13 cellular contexts compared by ENCODE assay signal in genomic region chr22:36406139-36406538, GRCh38. TPM values are rescaled to one million over a fixed set of nuclear protein-coding genes. Genes with fewer than 3 reads are reported as not detected.
A peak's percentile ranks its signal among the peaks of the same experiment; 100 is the strongest.
DNase-seq lines count a peak whose midpoint lies in the region; ATAC-seq and TF ChIP-seq lines count a peak whose summit lies in the region.
"Had no signal": no experiment of that assay in that cellular context is flagged by ENCODE, and none has a peak within 500 bp of the region (broad histone marks: within the 10 kb centered on the region; RNA-seq: fewer than 3 reads in every experiment).

No MANE protein-coding gene starts in this region.

- no peak overlapping the region for H4K8ac ChIP-seq in trophoblast cell (ENCODE audit: low read depth, low read length)

- no peaks in the 10 kb centered on the region for H3K9me3 Mint-ChIP-seq in HFFc6
- no peaks in the 10 kb centered on the region for H3K9me3 Mint-ChIP-seq in effector memory CD8-positive, alpha-beta T cell

- no peak overlapping the region for H2AK5ac ChIP-seq in trophoblast cell (ENCODE audit: low read length)

- TF ChIP-seq CTCF in HFFc6 (IDR thresholded peaks at IDR 0.05) = no peak

- H3K4me3 ChIP-seq in HAP-1 = no peak overlapping the region
- H3K4me3 ChIP-seq in trophoblast cell (ENCODE audit: low read depth, low read length) = no peak overlapping the region

- in situ Hi-C loops in HAP-1 (cut with MboI; ENCODE audit: low sequenced_read_pairs) = no loop called here

- no peak overlapping the region for H3K23ac ChIP-seq in trophoblast cell (ENCODE audit: low read length)

- no peak overlapping the region for H3K14ac ChIP-seq in trophoblast cell (ENCODE audit: low read length)

- no peak overlapping the region for H2BK5ac ChIP-seq in trophoblast cell (ENCODE audit: low read depth, low read length, poor library complexity)

- DNase-seq in AML-193 (lab: John Stamatoyannopoulos, UW) (peak; percentile 54 to 79), HFFc6 (no peak), SIG-M5 (lab: John Stamatoyannopoulos, UW) (peak; percentile 27), NCI-H2227 treated with DMSO at 0.1 percent for 48 hours (lab: John Stamatoyannopoulos, UW) (no peak), HAP-1 (ENCODE audit: low spot score in 2 of 2) (no peak), trophoblast cell (no peak)
- DNase-seq in effector memory CD8-positive, alpha-beta T cell = peak in 1 of 3 experiments; percentile 7
- DNase-seq: effector CD4-positive, alpha-beta T cell; glutamatergic neuron; left colon; NCI-H2081; stimulated activated CD4-positive, alpha-beta T cell treated with anti-CD3 and anti-CD28 coated beads, Interleukin-4, amount 100 ng/mL, for 1 hour had no signal

- no peak overlapping the region for H3K4ac ChIP-seq in trophoblast cell (ENCODE audit: low read depth, low read length)

- H3K4me3 Mint-ChIP-seq in HFFc6 = no peak overlapping the region
- H3K4me3 Mint-ChIP-seq in effector memory CD8-positive, alpha-beta T cell = peak overlapping the region; percentile 60 to 71

- H3K27me3 ChIP-seq in HAP-1 (ENCODE audit: low read depth) = no peaks in the 10 kb centered on the region
- no peaks in the 10 kb centered on the region for H3K27me3 ChIP-seq in trophoblast cell (ENCODE audit: insufficient read depth, low read length)

- no peak overlapping the region for H4K91ac ChIP-seq in trophoblast cell (ENCODE audit: low read depth, low read length)

- peaks cover 6% of the 10 kb centered on the region for H3K79me2 ChIP-seq in trophoblast cell (ENCODE audit: control insufficient read depth, insufficient read depth, low read length, poor library complexity)

- ATAC-seq in effector memory CD8-positive, alpha-beta T cell (replicated peaks) = peak; percentile 36
- ATAC-seq in HG02678 (IDR thresholded peaks at IDR 0.05; ENCODE audit: unreplicated experiment) = no peak
- ATAC-seq: left colon had no signal

- no peak overlapping the region for H2BK12ac ChIP-seq in trophoblast cell (ENCODE audit: low read length)

- no peak overlapping the region for H3K9ac ChIP-seq in trophoblast cell (ENCODE audit: low read length)

- no peak overlapping the region for H4K12ac ChIP-seq in trophoblast cell (ENCODE audit: low read depth, low read length)

- no CpG with 5 or more reads among the region's 4 CpGs for WGBS in trophoblast cell (ENCODE audit: extremely low coverage, insufficient coverage, insufficient read length)

- H3K36me3 ChIP-seq in HAP-1 (replicated peaks) (no peaks in the 10 kb centered on the region), trophoblast cell (ENCODE audit: control insufficient read depth in 1 of 2, insufficient read depth in 2 of 2, low read length in 2 of 2) (no peaks in the 10 kb centered on the region)

- peaks cover 10% of the 10 kb centered on the region for H3K79me1 ChIP-seq in trophoblast cell (ENCODE audit: low read length)

- no peaks in the 10 kb centered on the region for H3K4me1 ChIP-seq in HAP-1
- H3K4me1 ChIP-seq in trophoblast cell (ENCODE audit: control insufficient read depth in 1 of 2, insufficient read depth in 2 of 2, low read length in 2 of 2) = peaks cover 8% of the 10 kb centered on the region in 2 experiments

- no peak overlapping the region for H3K18ac ChIP-seq in trophoblast cell (ENCODE audit: low read length)

- H3K36me3 Mint-ChIP-seq in HFFc6 (ENCODE audit: low read depth) = no peaks in the 10 kb centered on the region
- H3K36me3 Mint-ChIP-seq in effector memory CD8-positive, alpha-beta T cell (ENCODE audit: insufficient read depth) = peaks cover 8% of the 10 kb centered on the region

- no peaks in the 10 kb centered on the region for H3K9me3 ChIP-seq in HAP-1
- no peaks in the 10 kb centered on the region for H3K9me3 ChIP-seq in trophoblast cell (ENCODE audit: insufficient read depth, low read depth, low read length)

- H2AFZ ChIP-seq in trophoblast cell (ENCODE audit: insufficient read depth, low read length, poor library complexity) = no peak overlapping the region

- no peak overlapping the region for H2BK120ac ChIP-seq in trophoblast cell (ENCODE audit: insufficient read depth, low read length, poor library complexity)

- no peaks in the 10 kb centered on the region for H3K27me3 Mint-ChIP-seq in HFFc6 (ENCODE audit: insufficient read depth)
- H3K27me3 Mint-ChIP-seq in effector memory CD8-positive, alpha-beta T cell = no peaks in the 10 kb centered on the region

- H3K27ac ChIP-seq in trophoblast cell (ENCODE audit: low read depth, low read length) = no peak overlapping the region

- no peak overlapping the region for H3K4me2 ChIP-seq in trophoblast cell (ENCODE audit: low read length)

- peak overlapping the region; percentile 34 for H3K27ac Mint-ChIP-seq in HFFc6
- peak overlapping the region; percentile 80 to 86 for H3K27ac Mint-ChIP-seq in effector memory CD8-positive, alpha-beta T cell

- H3K4me1 Mint-ChIP-seq in HFFc6 (ENCODE audit: low read depth) = peaks cover 17% of the 10 kb centered on the region
- H3K4me1 Mint-ChIP-seq in effector memory CD8-positive, alpha-beta T cell (ENCODE audit: low read depth in 2 of 2) = peaks cover 38 to 44% of the 10 kb centered on the region in 2 donors

RNA-seq across cellular contexts. Expression of gene MYH9, which starts 18.4 kb away (rescaled TPM):
- 1,000 to 10,000 TPM in 2 of 6 experiments, 100 to 1,000 TPM in 4; 881 to 1,084 (median 937) TPM for total RNA-seq in HFFc6 (2021; fragmentation: NEBNext Ultra II Directional; extraction: Animal tissue kit (Norgen Biotek cat#: 25700))
- 280 and 288 TPM in 2 replicates for polyA plus RNA-seq in trophoblast cell (2013)

Comparison
In these comparisons a context has a peak if more than half of its experiments do, and no peak if none do; other contexts are left out.
1. DNase-seq: peak in AML-193 (2 of 2) and SIG-M5 (single experiment); none in HFFc6 (single experiment), NCI-H2227 treated with DMSO at 0.1 percent for 48 hours (single experiment), HAP-1 (0 of 2) and trophoblast cell (0 of 2).